Comparison of ENCODE assay signal across 8 cellular contexts in genomic region chr3:42831321-42831713, GRCh38. TPM values are rescaled to one million over a fixed set of nuclear protein-coding genes. Genes with fewer than 3 reads are reported as not detected.
A peak's percentile ranks its signal among the peaks of the same experiment; 100 is the strongest.
DNase-seq lines count a peak whose midpoint lies in the region; ATAC-seq and TF ChIP-seq lines count a peak whose summit lies in the region.

No MANE protein-coding gene starts in this region.

- TF ChIP-seq CTCF in GM10266 (IDR thresholded peaks at IDR 0.05; ENCODE audit: control insufficient read depth, insufficient read depth, low read depth, missing control alignments) (peak; percentile 81), PC-9 (conservative IDR thresholded peaks at IDR 0.05) (peak; percentile 74), fibroblast of villous mesenchyme (IDR thresholded peaks at IDR 0.05; ENCODE audit: insufficient read depth, low read depth, low read length) (peak; percentile 79), osteoblast (IDR thresholded peaks at IDR 0.05; ENCODE audit: extremely low read depth, low read depth, low read length) (peak; percentile 86), thoracic aorta (IDR thresholded peaks at IDR 0.05) (peak; percentile 68)

- H3K9me3 ChIP-seq in HUES48 (ENCODE audit: control insufficient read depth, insufficient read depth, low read length) (no peaks in the 10 kb centered on the region), PC-9 (ENCODE audit: insufficient read depth, low read depth) (no peaks in the 10 kb centered on the region), osteoblast (ENCODE audit: low read depth, low read length) (no peaks in the 10 kb centered on the region), thoracic aorta (no peaks in the 10 kb centered on the region)

- peak; percentile 50 for ATAC-seq in thoracic aorta (ENCODE audit: insufficient number of reproducible peaks, low FRiP score, low read depth)
- no peak for ATAC-seq in GM18519 (IDR thresholded peaks at IDR 0.05; ENCODE audit: low FRiP score, unreplicated experiment)

- POLR2A ChIA-PET in PC-9 (lab: Charles Lee; ENCODE audit: unreplicated experiment) = no interaction called here

- H3K9ac ChIP-seq in HUES48 (ENCODE audit: low read depth, low read length) = peak overlapping the region; percentile 41; the same call in 1 of the 2 replicates

- H3K4me3 ChIP-seq in HUES48 (ENCODE audit: low read depth, low read length) (peak overlapping the region; percentile 32), PC-9 (no peak overlapping the region), fibroblast of villous mesenchyme (ENCODE audit: low read depth, low read length) (no peak overlapping the region), osteoblast (ENCODE audit: insufficient read depth, low read length) (no peak overlapping the region), thoracic aorta (no peak overlapping the region)

- BruUV-seq in PC-9 (replicated peaks; lab: Mats Ljungman, UMichigan) = no TSS peak

- H2AFZ ChIP-seq in PC-9 = no peak overlapping the region
- H2AFZ ChIP-seq in osteoblast (ENCODE audit: low read length) = no peak overlapping the region

- DNase-seq in GM10266 (ENCODE audit: extremely low spot score) = peak; percentile 50
- peak in 1 of 2 experiments; percentile 46 for DNase-seq in PC-9
- peak; percentile 88 for DNase-seq in activated T-cell treated with anti-CD3 and anti-CD28 coated beads, Interleukin-2, amount 50 U/mL, for 48 hours
- DNase-seq in fibroblast of villous mesenchyme (ENCODE audit: low read depth) = peak; percentile 54
- peak; percentile 89 for DNase-seq in osteoblast (ENCODE audit: insufficient read length, low spot score, missing footprints)
- no peak for DNase-seq in thoracic aorta (ENCODE audit: low spot score)

- H3K36me3 ChIP-seq in HUES48 (ENCODE audit: control insufficient read depth, insufficient read depth, low read length) (no peaks in the 10 kb centered on the region), PC-9 (ENCODE audit: low read depth) (no peaks in the 10 kb centered on the region), osteoblast (ENCODE audit: insufficient read depth, low read length) (no peaks in the 10 kb centered on the region), thoracic aorta (no peaks in the 10 kb centered on the region)

- no peaks in the 10 kb centered on the region for H3K9me2 ChIP-seq in PC-9 (ENCODE audit: insufficient read depth)

- no peak overlapping the region for H3K27ac ChIP-seq in HUES48 (ENCODE audit: low read depth, low read length)
- no peak overlapping the region for H3K27ac ChIP-seq in PC-9
- H3K27ac ChIP-seq in osteoblast (ENCODE audit: low read depth, low read length) = no peak overlapping the region
- H3K27ac ChIP-seq in thoracic aorta = no peak overlapping the region

- CTCF ChIA-PET in PC-9 (lab: Charles Lee) = interaction anchor here (0.6 to 1.3 kb wide), 5 partner anchors 8 to 936 kb away, joined by 3 to 6 read pairs (median 4); no protein-coding TSS in a partner anchor

- H3K79me2 ChIP-seq in PC-9 (ENCODE audit: low read depth) (peaks cover 49% of the 10 kb centered on the region), osteoblast (ENCODE audit: insufficient read depth, low read length) (no peaks in the 10 kb centered on the region)

- H3K4me2 ChIP-seq in PC-9 (no peak overlapping the region), osteoblast (ENCODE audit: insufficient read depth, low read length) (peak overlapping the region; percentile 20)

- intact Hi-C loops in PC-9 (cut with micrococcal nuclease; ENCODE audit: unreplicated experiment) = loop anchor here (2.0 to 5.0 kb wide), 2 partner anchors 51 to 387 kb away; no protein-coding TSS in a partner anchor

- peaks cover 12% of the 10 kb centered on the region for H3K4me1 ChIP-seq in HUES48 (ENCODE audit: control insufficient read depth, insufficient read depth, low read length)
- H3K4me1 ChIP-seq in PC-9 (replicated peaks; ENCODE audit: insufficient read depth) = peaks cover 58% of the 10 kb centered on the region
- H3K4me1 ChIP-seq in osteoblast (ENCODE audit: insufficient read depth, low read length) = no peaks in the 10 kb centered on the region
- peaks cover 0 to 11% of the 10 kb centered on the region in 2 donors for H3K4me1 ChIP-seq in thoracic aorta (ENCODE audit: control insufficient read depth in 1 of 2, low read depth in 2 of 2)

- H3K27me3 ChIP-seq in HUES48 (ENCODE audit: control insufficient read depth, insufficient read depth, low read length) (no peaks in the 10 kb centered on the region), PC-9 (ENCODE audit: insufficient read depth, low read depth) (no peaks in the 10 kb centered on the region), osteoblast (ENCODE audit: insufficient read depth, low read length) (peaks cover 11% of the 10 kb centered on the region), thoracic aorta (replicated peaks; ENCODE audit: insufficient read depth) (no peaks in the 10 kb centered on the region)

- H4K20me1 ChIP-seq in PC-9 (ENCODE audit: insufficient read depth) (no peaks in the 10 kb centered on the region), osteoblast (ENCODE audit: insufficient read depth, low read length) (no peaks in the 10 kb centered on the region)

- H3F3A ChIP-seq in PC-9 (ENCODE audit: insufficient read depth, low read depth) = peaks cover 33% of the 10 kb centered on the region; the same call in 1 of the 2 replicates

RNA-seq across cellular contexts. Expression of gene ACKR2, which starts 22.1 kb away (rescaled TPM):
- 1.0 and 2.9 TPM in 2 replicates for total RNA-seq in PC-9 (2021)
- total RNA-seq in fibroblast of villous mesenchyme = under 0.01 TPM in 1 of 2 replicates, not detected in the other
- total RNA-seq in osteoblast = under 0.01 TPM in 1 of 2 replicates, not detected in the other
- 10 to 100 TPM; 10.0 to 11.9 TPM for total RNA-seq in thoracic aorta

RNA-seq across cellular contexts. Expression of gene HIGD1A, which starts 27.0 kb away (rescaled TPM):
- 48.2 and 69.7 TPM in 2 replicates for total RNA-seq in PC-9 (2021)
- total RNA-seq in fibroblast of villous mesenchyme = 130 and 184 TPM in 2 replicates
- 86.6 and 88.3 TPM in 2 replicates for total RNA-seq in osteoblast
- 100 to 1,000 TPM; 163 to 169 TPM for total RNA-seq in thoracic aorta

RNA-seq across cellular contexts. Expression of gene CYP8B1, which starts 44.4 kb away (rescaled TPM):
- total RNA-seq in PC-9 (2021) = not detected in 2 replicates
- total RNA-seq in fibroblast of villous mesenchyme = not detected in 2 replicates
- total RNA-seq in osteoblast = not detected in 2 replicates
- not detected for total RNA-seq in thoracic aorta

RNA-seq across cellular contexts. Expression of gene CCDC13, which starts 58.3 kb away (rescaled TPM):
- total RNA-seq in PC-9 (2021) (0.41 TPM in 1 of 2 replicates, not detected in the other), fibroblast of villous mesenchyme (0.43 and 0.64 TPM in 2 replicates), osteoblast (0.72 and 0.88 TPM in 2 replicates), thoracic aorta (1 to 10 TPM; 1.5 to 3.1 TPM)
